Comparison of ENCODE assay signal across 14 cellular contexts in the genomic region with DNA sequence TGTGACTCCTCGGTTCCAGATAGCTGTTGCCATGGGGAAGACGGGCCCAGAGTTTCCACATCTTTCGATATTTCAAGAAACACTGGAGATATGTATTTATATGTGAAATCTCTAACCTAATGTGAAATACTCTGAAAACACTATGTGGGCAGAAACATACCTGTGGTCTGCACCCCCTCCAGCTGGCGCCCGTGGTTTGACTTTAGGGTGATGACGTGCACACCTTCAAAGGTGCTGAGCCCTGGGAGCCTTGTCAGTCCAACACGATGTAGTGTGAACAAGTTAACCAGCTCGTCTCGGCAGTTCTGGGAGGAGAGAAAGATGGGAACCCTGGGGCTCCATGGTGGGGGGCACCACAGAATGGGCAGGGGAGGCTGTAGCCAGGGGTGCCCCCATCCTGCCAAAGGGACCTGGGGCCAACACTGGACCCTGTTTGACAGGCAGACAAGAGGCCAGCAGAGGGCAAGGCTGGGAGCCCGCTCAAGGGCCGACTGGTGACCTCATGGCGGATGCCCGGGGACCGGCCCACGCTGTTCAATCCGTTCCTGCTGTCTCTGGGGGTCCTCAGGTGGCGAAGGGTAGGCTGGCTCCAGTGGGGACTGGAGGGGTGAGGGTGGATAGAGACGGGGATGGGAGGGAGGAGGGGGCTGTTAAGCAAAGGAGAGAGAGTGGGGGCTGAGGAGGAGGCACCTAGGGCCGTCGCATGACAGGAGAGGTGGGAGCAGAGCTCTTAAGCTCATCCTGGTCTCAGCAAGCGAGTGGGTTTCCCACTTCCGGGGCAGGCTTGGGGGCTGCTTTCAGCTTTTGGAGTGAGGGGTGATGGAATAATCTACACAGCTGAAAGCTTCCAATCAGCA. TPM values are rescaled to one million over a fixed set of nuclear protein-coding genes. Genes with fewer than 3 reads are reported as not detected.
A peak's percentile ranks its signal among the peaks of the same experiment; 100 is the strongest.
DNase-seq lines count a peak whose midpoint lies in the region; ATAC-seq and TF ChIP-seq lines count a peak whose summit lies in the region.
"Had no signal": no experiment of that assay in that cellular context is flagged by ENCODE, and none has a peak within 500 bp of the region (broad histone marks: within the 10 kb centered on the region; RNA-seq: fewer than 3 reads in every experiment).

No MANE protein-coding gene starts in this region.

- no peak overlapping the region for H3K27ac Mint-ChIP-seq in CD8-positive, alpha-beta T cell
- H3K27ac Mint-ChIP-seq: activated T-helper 17 cell treated with anti-CD3 and anti-CD28 coated beads, Interleukin-2, amount 50 U/mL, for 72 hours; natural killer cell; stimulated activated memory B cell treated with anti-CD40 and anti-IgM and Interleukin-4, amounts not matched to agents 10 μg/mL and 1 μg/mL and 100 μg/mL, for 72 hours had no signal

- 55 to 72% methylated on average over 15 to 20 of the region's 22 CpGs for WGBS in esophagus squamous epithelium, 2 donors

- H3K4me3 Mint-ChIP-seq in CD8-positive, alpha-beta T cell: no peak overlapping the region
- H3K4me3 Mint-ChIP-seq: activated T-helper 17 cell treated with anti-CD3 and anti-CD28 coated beads, Interleukin-2, amount 50 U/mL, for 72 hours; natural killer cell; stimulated activated memory B cell treated with anti-CD40 and anti-IgM and Interleukin-4, amounts not matched to agents 10 μg/mL and 1 μg/mL and 100 μg/mL, for 72 hours had no signal

- H3K36me3 Mint-ChIP-seq in CD8-positive, alpha-beta T cell: peaks cover 2% of the 10 kb centered on the region
- H3K36me3 Mint-ChIP-seq: natural killer cell; stimulated activated memory B cell treated with anti-CD40 and anti-IgM and Interleukin-4, amounts not matched to agents 10 μg/mL and 1 μg/mL and 100 μg/mL, for 72 hours had no signal

- TF ChIP-seq CTCF in CD8-positive, alpha-beta T cell (IDR thresholded peaks at IDR 0.05): no peak
- TF ChIP-seq CTCF in Peyer's patch (IDR thresholded peaks at IDR 0.05) (no peak), esophagus squamous epithelium (IDR thresholded peaks at IDR 0.05) (no peak), GM20000 (IDR thresholded peaks at IDR 0.05; ENCODE audit: extremely low read depth, missing control alignments) (no peak)

- peak in 3 of 7 experiments; percentile 31 to 68 (median 60) for DNase-seq in CD8-positive, alpha-beta T cell
- DNase-seq in Peyer's patch (no peak), esophagus squamous epithelium (lab: John Stamatoyannopoulos, UW) (no peak), GM20000 (ENCODE audit: low spot score) (no peak), NCI-H526 treated with DMSO at 0.1 percent for 48 hours (lab: John Stamatoyannopoulos, UW) (no peak)
- DNase-seq: COR-L47, natural killer cell, WERI-Rb-1 had no signal

- CTCF ChIA-PET in CD8-positive, alpha-beta T cell (lab: Charles Lee): interaction anchor here (0.5 kb wide), 1 partner anchor 501 kb away, joined by 4 read pairs; no protein-coding TSS in a partner anchor

- no peak overlapping the region for H3K4me3 ChIP-seq in CD8-positive, alpha-beta T cell (ENCODE audit: low read depth, low read length)
- H3K4me3 ChIP-seq in Peyer's patch: no peak overlapping the region
- no peak overlapping the region for H3K4me3 ChIP-seq in esophagus squamous epithelium
- H3K4me3 ChIP-seq in skin epidermis: no peak overlapping the region
- H3K4me3 ChIP-seq: SJCRH30 had no signal

- H3K27me3 Mint-ChIP-seq in CD8-positive, alpha-beta T cell (ENCODE audit: low read depth): peaks cover 6% of the 10 kb centered on the region
- H3K27me3 Mint-ChIP-seq: stimulated activated memory B cell treated with anti-CD40 and anti-IgM and Interleukin-4, amounts not matched to agents 10 μg/mL and 1 μg/mL and 100 μg/mL, for 72 hours had no signal

- TF ChIP-seq POLR2A in Peyer's patch (IDR thresholded peaks at IDR 0.05) (no peak), esophagus squamous epithelium (IDR thresholded peaks at IDR 0.05) (no peak)

- no peaks in the 10 kb centered on the region for H3K36me3 ChIP-seq in CD8-positive, alpha-beta T cell (ENCODE audit: insufficient read depth, low read length)
- no peaks in the 10 kb centered on the region for H3K36me3 ChIP-seq in Peyer's patch
- H3K36me3 ChIP-seq in esophagus squamous epithelium: no peaks in the 10 kb centered on the region
- H3K36me3 ChIP-seq: SJCRH30, WERI-Rb-1 had no signal

- no peaks in the 10 kb centered on the region for H3K9me3 Mint-ChIP-seq in CD8-positive, alpha-beta T cell
- H3K9me3 Mint-ChIP-seq: activated T-helper 17 cell treated with anti-CD3 and anti-CD28 coated beads, Interleukin-2, amount 50 U/mL, for 72 hours; natural killer cell had no signal

- intact Hi-C loops in CD8-positive, alpha-beta T cell (cut with DNase I, micrococcal nuclease): loop anchor here in 1 of 2 experiments (10.0 kb wide), 1 partner anchor 104 kb away; a partner anchor contains a TSS
- intact Hi-C loops in esophagus squamous epithelium (cut with DNase I): no loop called here

- no peak overlapping the region for H3K27ac ChIP-seq in CD8-positive, alpha-beta T cell (ENCODE audit: low read depth, low read length)
- peak overlapping the region; percentile 22 to 55 (median 54) for H3K27ac ChIP-seq in Peyer's patch
- peak overlapping the region in 3 of 4 donors; percentile 31 to 74 (median 59) for H3K27ac ChIP-seq in esophagus squamous epithelium
- peak overlapping the region in 11 of 21 experiments; percentile 11 to 63 (median 41) for H3K27ac ChIP-seq in skin epidermis
- H3K27ac ChIP-seq: SJCRH30, WERI-Rb-1 had no signal

- H3K27me3 ChIP-seq in CD8-positive, alpha-beta T cell (ENCODE audit: insufficient read depth, low read length): no peaks in the 10 kb centered on the region
- no peaks in the 10 kb centered on the region for H3K27me3 ChIP-seq in Peyer's patch
- no peaks in the 10 kb centered on the region for H3K27me3 ChIP-seq in esophagus squamous epithelium

- H3K4me1 Mint-ChIP-seq in CD8-positive, alpha-beta T cell (ENCODE audit: low read depth): peaks cover 11% of the 10 kb centered on the region

- H3K4me1 ChIP-seq in CD8-positive, alpha-beta T cell (ENCODE audit: insufficient read depth, low read length): peaks cover 19% of the 10 kb centered on the region
- H3K4me1 ChIP-seq in Peyer's patch: peaks cover 0 to 37% (median 1%) of the 10 kb centered on the region in 4 donors
- H3K4me1 ChIP-seq in esophagus squamous epithelium: peaks cover 15 to 65% (median 34%) of the 10 kb centered on the region in 3 donors

- no peaks in the 10 kb centered on the region for H3K9me3 ChIP-seq in CD8-positive, alpha-beta T cell (ENCODE audit: low read length)
- H3K9me3 ChIP-seq in Peyer's patch: no peaks in the 10 kb centered on the region
- no peaks in the 10 kb centered on the region for H3K9me3 ChIP-seq in esophagus squamous epithelium
- H3K9me3 ChIP-seq: SJCRH30 had no signal

- POLR2A ChIA-PET in CD8-positive, alpha-beta T cell (lab: Charles Lee): no interaction called here

- ATAC-seq in CD8-positive, alpha-beta T cell: peak; percentile 83
- ATAC-seq in HG03196 (IDR thresholded peaks at IDR 0.05; ENCODE audit: unreplicated experiment) (no peak), HG03457 (IDR thresholded peaks at IDR 0.05; ENCODE audit: unreplicated experiment) (no peak)
- ATAC-seq: activated T-helper 17 cell treated with anti-CD3 and anti-CD28 coated beads, Interleukin-2, amount 50 U/mL, for 72 hours; stimulated activated memory B cell treated with anti-CD40 and anti-IgM and Interleukin-4, amounts not matched to agents 10 μg/mL and 1 μg/mL and 100 μg/mL, for 72 hours had no signal

RNA-seq across cellular contexts. Expression of a gene that starts 43.8 kb away (rescaled TPM):
- 1 to 10 TPM; 7.3 to 7.4 TPM for total RNA-seq in CD8-positive, alpha-beta T cell
- total RNA-seq in Peyer's patch: 10 to 100 TPM; 54.6 to 89.1 (median 83.6) TPM
- 100 to 1,000 TPM in 2 of 4 donors, 10 to 100 TPM in 2; 67.6 to 149 (median 108) TPM for total RNA-seq in esophagus squamous epithelium

RNA-seq across cellular contexts. Expression of a gene that starts 54.5 kb away (rescaled TPM):
- total RNA-seq in CD8-positive, alpha-beta T cell: 10 to 100 TPM; 25.1 to 29.1 TPM
- total RNA-seq in Peyer's patch (100 to 1,000 TPM in 1 of 4 donors, 10 to 100 TPM in 3; 37.5 to 144 (median 57.1) TPM), esophagus squamous epithelium (10 to 100 TPM; 34.3 to 44.5 (median 40.8) TPM)

Comparison
In these comparisons a context has a peak if more than half of its experiments do, and no peak if none do; other contexts are left out.
1. RNA of a gene that starts 43.8 kb away (total RNA-seq): 67.6 to 149 TPM in esophagus squamous epithelium and 54.6 to 89.1 TPM in Peyer's patch; 7.3 to 7.4 TPM in CD8-positive, alpha-beta T cell; every median in the first group is over 4 times any median in the second.